In the genomic region with DNA sequence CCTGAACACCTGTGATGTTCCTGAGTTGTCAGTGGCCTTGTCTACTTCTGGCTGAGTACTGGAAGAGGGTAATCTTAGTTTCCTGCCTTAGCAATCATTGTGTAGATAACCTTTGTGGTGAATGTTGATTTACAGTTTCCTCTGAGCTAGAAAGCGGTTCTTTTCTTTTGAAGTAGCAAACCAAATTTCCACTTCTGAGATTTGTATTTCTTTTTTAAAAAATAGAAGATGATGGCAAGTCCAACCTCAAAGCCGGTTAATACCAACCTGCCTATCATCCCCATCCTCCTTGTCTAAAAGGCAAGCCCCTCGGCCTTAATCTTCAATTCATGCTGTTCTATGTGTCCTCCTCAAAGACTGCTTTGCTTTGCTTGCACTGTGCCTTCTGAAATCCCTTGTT, we compare ENCODE assay signal across 19 cellular contexts. TPM values are rescaled to one million over a fixed set of nuclear protein-coding genes. Genes with fewer than 3 reads are reported as not detected.
DNase-seq lines count a peak whose midpoint lies in the region; ATAC-seq lines count a peak whose summit lies in the region.
"Had no signal": no experiment of that assay in that cellular context is flagged by ENCODE, and none has a peak within 500 bp of the region (broad histone marks: within the 10 kb centered on the region; RNA-seq: fewer than 3 reads in every experiment).

No MANE protein-coding gene starts in this region.

- no peaks in the 10 kb centered on the region for H3K36me3 Mint-ChIP-seq in activated naive CD4-positive, alpha-beta T cell treated with anti-CD3 and anti-CD28 coated beads, Interleukin-2, amount 10 ng/mL, durations not matched to agents 7 days and 5 days
- H3K36me3 Mint-ChIP-seq in activated naive CD4-positive, alpha-beta T cell treated with anti-CD3 and anti-CD28 coated beads, Interleukin-2, amount 50 U/mL, for 72 hours = no peaks in the 10 kb centered on the region
- no peaks in the 10 kb centered on the region for H3K36me3 Mint-ChIP-seq in stimulated activated naive CD8-positive, alpha-beta T cell treated with anti-CD3 and anti-CD28 coated beads, Interleukin-15, Interleukin-2, amounts not matched to agents 100 ng/mL and 50 ng/mL, for 24 hours (ENCODE audit: low read depth)

- CTCF ChIA-PET in activated naive CD4-positive, alpha-beta T cell treated with anti-CD3 and anti-CD28 coated beads, Interleukin-2, amount 10 ng/mL, durations not matched to agents 7 days and 5 days (lab: Charles Lee) = no interaction called here

- no peak overlapping the region for H3K4me3 ChIP-seq in Jurkat, Clone E6-1 (ENCODE audit: low read length)

- peak overlapping the region; percentile 3 for H3K27ac Mint-ChIP-seq in activated naive CD4-positive, alpha-beta T cell treated with anti-CD3 and anti-CD28 coated beads, Interleukin-2, amount 10 ng/mL, durations not matched to agents 7 days and 5 days
- peak overlapping the region in 1 of 2 donors; percentile 17 for H3K27ac Mint-ChIP-seq in activated naive CD4-positive, alpha-beta T cell treated with anti-CD3 and anti-CD28 coated beads, Interleukin-2, amount 50 U/mL, for 72 hours
- H3K27ac Mint-ChIP-seq in stimulated activated naive CD8-positive, alpha-beta T cell treated with anti-CD3 and anti-CD28 coated beads, Interleukin-15, Interleukin-2, amounts not matched to agents 100 ng/mL and 50 ng/mL, for 24 hours = peak overlapping the region; percentile 30

- H3K9me3 Mint-ChIP-seq in activated naive CD4-positive, alpha-beta T cell treated with anti-CD3 and anti-CD28 coated beads, Interleukin-2, amount 10 ng/mL, durations not matched to agents 7 days and 5 days = no peaks in the 10 kb centered on the region
- H3K9me3 Mint-ChIP-seq in activated naive CD4-positive, alpha-beta T cell treated with anti-CD3 and anti-CD28 coated beads, Interleukin-2, amount 50 U/mL, for 72 hours = no peaks in the 10 kb centered on the region
- no peaks in the 10 kb centered on the region for H3K9me3 Mint-ChIP-seq in stimulated activated naive CD8-positive, alpha-beta T cell treated with anti-CD3 and anti-CD28 coated beads, Interleukin-15, Interleukin-2, amounts not matched to agents 100 ng/mL and 50 ng/mL, for 24 hours

- DNase-seq in activated naive CD4-positive, alpha-beta T cell treated with anti-CD3 and anti-CD28 coated beads, Interleukin-2, amount 10 ng/mL, durations not matched to agents 7 days and 5 days = no peak
- DNase-seq in activated naive CD4-positive, alpha-beta T cell treated with Interleukin-2 at 50 U/mL for 16 hours = no peak
- peak; percentile 82 for DNase-seq in Jurkat, Clone E6-1 (ENCODE audit: low read depth, low spot score)
- no peak for DNase-seq in activated naive CD4-positive, alpha-beta T cell treated with anti-CD3 and anti-CD28 coated beads, Interleukin-2, amount 50 U/mL, for 72 hours (ENCODE audit: low spot score in 2 of 2)
- DNase-seq: ACHN, C1 segment of cervical spinal cord, COR-L47, DMS 273 treated with DMSO at 0.1 percent for 48 hours, KG1, MV-4-11, NCI-H1417 treated with DMSO at 0.1 percent for 48 hours, NCI-H187 treated with DMSO at 0.1 percent for 48 hours, NCI-H2227 treated with DMSO at 0.1 percent for 48 hours, NCI-H510A treated with DMSO at 0.1 percent for 48 hours, NCI-H774 had no signal

- no peaks in the 10 kb centered on the region for H3K27me3 Mint-ChIP-seq in activated naive CD4-positive, alpha-beta T cell treated with anti-CD3 and anti-CD28 coated beads, Interleukin-2, amount 10 ng/mL, durations not matched to agents 7 days and 5 days
- peaks cover 3% of the 10 kb centered on the region for H3K27me3 Mint-ChIP-seq in stimulated activated naive CD8-positive, alpha-beta T cell treated with anti-CD3 and anti-CD28 coated beads, Interleukin-15, Interleukin-2, amounts not matched to agents 100 ng/mL and 50 ng/mL, for 24 hours

- ATAC-seq in activated naive CD4-positive, alpha-beta T cell treated with anti-CD3 and anti-CD28 coated beads, Interleukin-2, amount 50 U/mL, for 72 hours = peak; percentile 75 to 82
- no peak for ATAC-seq in GM21423 (IDR thresholded peaks at IDR 0.05; ENCODE audit: unreplicated experiment)
- no peak for ATAC-seq in HG03039 (IDR thresholded peaks at IDR 0.05; ENCODE audit: unreplicated experiment)
- ATAC-seq: Right ventricle myocardium inferior had no signal

- H3K4me3 Mint-ChIP-seq in activated naive CD4-positive, alpha-beta T cell treated with anti-CD3 and anti-CD28 coated beads, Interleukin-2, amount 10 ng/mL, durations not matched to agents 7 days and 5 days = no peak overlapping the region
- H3K4me3 Mint-ChIP-seq in stimulated activated naive CD8-positive, alpha-beta T cell treated with anti-CD3 and anti-CD28 coated beads, Interleukin-15, Interleukin-2, amounts not matched to agents 100 ng/mL and 50 ng/mL, for 24 hours = no peak overlapping the region

- H3K4me1 Mint-ChIP-seq in activated naive CD4-positive, alpha-beta T cell treated with anti-CD3 and anti-CD28 coated beads, Interleukin-2, amount 10 ng/mL, durations not matched to agents 7 days and 5 days = peaks cover 20% of the 10 kb centered on the region
- H3K4me1 Mint-ChIP-seq in stimulated activated naive CD8-positive, alpha-beta T cell treated with anti-CD3 and anti-CD28 coated beads, Interleukin-15, Interleukin-2, amounts not matched to agents 100 ng/mL and 50 ng/mL, for 24 hours (ENCODE audit: low read depth) = peaks cover 20% of the 10 kb centered on the region

RNA-seq across cellular contexts. Expression of a gene that starts 12.5 kb away (rescaled TPM):
- polyA plus RNA-seq in Jurkat, Clone E6-1 (2012; ENCODE audit: insufficient read depth, insufficient read length) = 34.6 TPM
- total RNA-seq in activated naive CD4-positive, alpha-beta T cell treated with anti-CD3 and anti-CD28 coated beads, Interleukin-2, amount 50 U/mL, for 72 hours = 10 to 100 TPM; 23.2 to 25.7 TPM

Comparison
In these comparisons a context has a peak if more than half of its experiments do, and no peak if none do; other contexts are left out.
1. ATAC-seq: peak in activated naive CD4-positive, alpha-beta T cell treated with anti-CD3 and anti-CD28 coated beads, Interleukin-2, amount 50 U/mL, for 72 hours (2 of 2); none in GM21423 (single experiment) and HG03039 (single experiment).